In genomic region chr19:16970821-16971220, GRCh38 we compare ENCODE assay signal across 14 cellular contexts. TPM values are rescaled to one million over a fixed set of nuclear protein-coding genes. Genes with fewer than 3 reads are reported as not detected.
A peak's percentile ranks its signal among the peaks of the same experiment; 100 is the strongest.
DNase-seq lines count a peak whose midpoint lies in the region; ATAC-seq and TF ChIP-seq lines count a peak whose summit lies in the region.
"Had no signal": no experiment of that assay in that cellular context is flagged by ENCODE, and none has a peak within 500 bp of the region (broad histone marks: within the 10 kb centered on the region; RNA-seq: fewer than 3 reads in every experiment).

No MANE protein-coding gene starts in this region.

- CTCF ChIA-PET in Panc1 (lab: Charles Lee) = interaction anchor here (0.6 kb wide), 1 partner anchor 250 kb away, joined by 3 read pairs; no protein-coding TSS in a partner anchor

- H3K4ac ChIP-seq in mesendoderm (ENCODE audit: low read depth, low read length) = no peak overlapping the region

- peaks cover 7% of the 10 kb centered on the region for H3K27me3 Mint-ChIP-seq in GM23338 (ENCODE audit: insufficient read depth, low read depth, poor library complexity)

- H3K9ac ChIP-seq in mesendoderm (ENCODE audit: low read length) = no peak overlapping the region

- H3K56ac ChIP-seq in mesendoderm (ENCODE audit: low read length) = no peak overlapping the region

- in situ Hi-C loops in Panc1 (cut with HindIII; ENCODE audit: low pct_unique_long_range_greater_than_20kb, low sequenced_read_pairs) = no loop called here

- H3K4me2 ChIP-seq in GM23338 = no peak overlapping the region
- H3K4me2 ChIP-seq in mesendoderm (ENCODE audit: low read length) = no peak overlapping the region

- POLR2A ChIA-PET in Panc1 (lab: Charles Lee) = no interaction called here

- no peaks in the 10 kb centered on the region for H3K27me3 ChIP-seq in GM23338 (ENCODE audit: insufficient read depth)
- no peaks in the 10 kb centered on the region for H3K27me3 ChIP-seq in Panc1 (ENCODE audit: control insufficient read depth, insufficient read depth, low read length)
- H3K27me3 ChIP-seq in mesendoderm (ENCODE audit: insufficient read depth, low read length, poor library complexity) = no peaks in the 10 kb centered on the region
- no peaks in the 10 kb centered on the region for H3K27me3 ChIP-seq in upper lobe of left lung
- H3K27me3 ChIP-seq: BE2C had no signal

- no peaks in the 10 kb centered on the region for H3K79me1 ChIP-seq in mesendoderm (ENCODE audit: low read length)

- no peak overlapping the region for H2BK120ac ChIP-seq in mesendoderm (ENCODE audit: low read depth, low read length)

- no peak for TF ChIP-seq EP300 in upper lobe of left lung (IDR thresholded peaks at IDR 0.05)

- H3K36me3 ChIP-seq in GM23338 (ENCODE audit: insufficient read depth) (peaks cover 4% of the 10 kb centered on the region; the same call in 1 of the 2 replicates), Panc1 (ENCODE audit: control insufficient read depth, insufficient read depth, low read length) (no peaks in the 10 kb centered on the region), mesendoderm (ENCODE audit: control insufficient read depth, insufficient read depth, low read length) (no peaks in the 10 kb centered on the region), upper lobe of left lung (peaks cover 3 to 18% (median 6%) of the 10 kb centered on the region in 4 donors)
- H3K36me3 ChIP-seq: BE2C had no signal

- H2AFZ ChIP-seq in GM23338 = no peak overlapping the region

- peaks cover 16% of the 10 kb centered on the region for H3K9me3 Mint-ChIP-seq in GM23338

- no peak overlapping the region for H2AK5ac ChIP-seq in mesendoderm (ENCODE audit: low read length)

- TF ChIP-seq POLR2A in upper lobe of left lung (IDR thresholded peaks at IDR 0.05) = no peak

- H3K4me1 ChIP-seq in GM23338 (ENCODE audit: insufficient read depth) (no peaks in the 10 kb centered on the region), Panc1 (ENCODE audit: control insufficient read depth, insufficient read depth, low read length) (no peaks in the 10 kb centered on the region), mesendoderm (ENCODE audit: control insufficient read depth, low read depth, low read length) (no peaks in the 10 kb centered on the region), upper lobe of left lung (no peaks in the 10 kb centered on the region)
- H3K4me1 ChIP-seq: BE2C had no signal

- ATAC-seq in GM23338 (no peak), Panc1 (peak; percentile 34; the same call in 1 of the 2 replicates), upper lobe of left lung (ENCODE audit: low FRiP score in 2 of 2) (no peak), GM19467 (IDR thresholded peaks at IDR 0.05; ENCODE audit: unreplicated experiment) (no peak)
- ATAC-seq: CD8-positive, alpha-beta T cell; HCT116 had no signal

- DNase-seq in GM23338 (ENCODE audit: low spot score) (peak; percentile 21), Panc1 (ENCODE audit: low read depth, low spot score) (no peak), mesendoderm (peak; percentile 16), upper lobe of left lung (no peak), DMS153 treated with DMSO at 0.1 percent for 48 hours (lab: John Stamatoyannopoulos, UW; ENCODE audit: unreplicated experiment) (no peak), HT-29 (ENCODE audit: low spot score) (no peak)
- DNase-seq: BE2C; CD8-positive, alpha-beta T cell; COR-L47; DMS53; IMR-90 had no signal

- H3K18ac ChIP-seq in mesendoderm (ENCODE audit: low read length) = no peak overlapping the region

- H4K20me1 ChIP-seq in GM23338 (replicated peaks; ENCODE audit: insufficient read depth) = 0 out of 2 replicates have a peak, but pooled peaks cover 5% of the 10 kb centered on the region

- H3K4me3 ChIP-seq in GM23338 (no peak overlapping the region), Panc1 (ENCODE audit: low read depth in 2 of 2, low read length in 2 of 2) (no peak overlapping the region), mesendoderm (ENCODE audit: low read length) (no peak overlapping the region), upper lobe of left lung (no peak overlapping the region)

- no peaks in the 10 kb centered on the region for H3F3A ChIP-seq in GM23338 (replicated peaks; ENCODE audit: low read depth)

- H3K27ac ChIP-seq in GM23338 (ENCODE audit: low read depth) (no peak overlapping the region), Panc1 (ENCODE audit: low read length) (no peak overlapping the region), mesendoderm (ENCODE audit: low read depth, low read length) (no peak overlapping the region), upper lobe of left lung (no peak overlapping the region)
- H3K27ac ChIP-seq: C4-2B had no signal

- no peak overlapping the region for H3K23ac ChIP-seq in mesendoderm (ENCODE audit: low read length)

- H4K5ac ChIP-seq in mesendoderm (ENCODE audit: low read length) = no peak overlapping the region

- H3K4me1 Mint-ChIP-seq in GM23338 = no peaks in the 10 kb centered on the region

- no peak overlapping the region for H3K4me3 Mint-ChIP-seq in GM23338
- H3K4me3 Mint-ChIP-seq: CD8-positive, alpha-beta T cell had no signal

- TF ChIP-seq CTCF in GM23338 (conservative IDR thresholded peaks at IDR 0.05; ENCODE audit: low read depth in 2 of 2) = no peak
- TF ChIP-seq CTCF in Panc1 (IDR thresholded peaks at IDR 0.05) = no peak
- no peak for TF ChIP-seq CTCF in upper lobe of left lung (IDR thresholded peaks at IDR 0.05)

- H2BK15ac ChIP-seq in mesendoderm (replicated peaks; ENCODE audit: low read depth) = no peak overlapping the region

- WGBS in mesendoderm (ENCODE audit: extremely low coverage, insufficient coverage, low lambda C conversion rate) = no CpG with 5 or more reads among the region's 8 CpGs
- 69 to 80% methylated on average over 4 to 8 of the region's 8 CpGs for WGBS in upper lobe of left lung, 2 donors

- no peaks in the 10 kb centered on the region for H3K9me2 ChIP-seq in GM23338 (ENCODE audit: insufficient read depth)

- peaks cover 21% of the 10 kb centered on the region for H3K36me3 Mint-ChIP-seq in GM23338 (ENCODE audit: low read depth)
- H3K36me3 Mint-ChIP-seq: CD8-positive, alpha-beta T cell had no signal

- no peak overlapping the region for H2BK5ac ChIP-seq in mesendoderm (ENCODE audit: low read length)

- intact Hi-C loops in Panc1 (cut with micrococcal nuclease; ENCODE audit: unreplicated experiment) = no loop called here

- H4K8ac ChIP-seq in mesendoderm (ENCODE audit: low read depth, low read length) = no peak overlapping the region

- H3K27ac Mint-ChIP-seq in GM23338 = no peak overlapping the region
- H3K27ac Mint-ChIP-seq: CD8-positive, alpha-beta T cell had no signal

- no peaks in the 10 kb centered on the region for H3K9me3 ChIP-seq in Panc1 (ENCODE audit: control insufficient read depth, insufficient read depth, low read depth, low read length)
- peaks cover 7 to 12% (median 10%) of the 10 kb centered on the region in 4 donors for H3K9me3 ChIP-seq in upper lobe of left lung
- H3K9me3 ChIP-seq: BE2C had no signal

- no peaks in the 10 kb centered on the region for H3K79me2 ChIP-seq in GM23338 (replicated peaks; ENCODE audit: insufficient read depth)
- no peaks in the 10 kb centered on the region for H3K79me2 ChIP-seq in mesendoderm (ENCODE audit: control insufficient read depth, insufficient read depth, low read length)

- BruUV-seq in Panc1 (replicated peaks; lab: Mats Ljungman, UMichigan) = no TSS peak

TF ChIP-seq in GM23338, 12 proteins besides CTCF, POLR2A, EP300 and RAD21:
- TF ChIP-seq STAT1 (IDR thresholded peaks at IDR 0.05; ENCODE audit: unreplicated experiment) (no peak), EZH2phosphoT487 (IDR thresholded peaks at IDR 0.05; ENCODE audit: unreplicated experiment) (no peak), ZNF331 (CRISPR knock-in tag; IDR thresholded peaks at IDR 0.05; ENCODE audit: low read depth) (no peak), POLR2AphosphoS5 (IDR thresholded peaks at IDR 0.05; ENCODE audit: low read depth) (no peak), EZH2 (IDR thresholded peaks at IDR 0.05; ENCODE audit: low read depth, unreplicated experiment) (no peak), NANOG (IDR thresholded peaks at IDR 0.05; ENCODE audit: borderline replicate concordance) (no peak), ZNF114 (CRISPR knock-in tag; IDR thresholded peaks at IDR 0.05) (no peak)
TF ChIP-seq in GM23338: peak in this region for 0.

RNA-seq across cellular contexts. Expression of gene CPAMD8, which starts 55.8 kb away (rescaled TPM):
- total RNA-seq in GM23338 (2014; rRNA removed; shearing (Covaris generic)) = 11.8 and 14.1 TPM in 2 replicates
- 4.4 and 4.6 TPM in 2 replicates for polyA plus RNA-seq in GM23338 (2016; fragmentation: Nextera tagmentation; extraction: Ambion mirVana)
- total RNA-seq in Panc1 (2021; ENCODE audit: unreplicated experiment) (2.0 TPM), upper lobe of left lung (100 to 1,000 TPM in 1 of 6 donors, 10 to 100 TPM in 5; 35.8 to 262 (median 61.1) TPM)
- 1.9 TPM for polyA plus RNA-seq in Panc1 (2012; ENCODE audit: insufficient read length)
- polyA plus RNA-seq in mesendoderm (2013, experiment 1 of 2) = 2.1 TPM
- polyA plus RNA-seq in mesendoderm (2013, experiment 2 of 2) = 2.3 TPM
- total RNA-seq in HT-29 (2014; rRNA removed; shearing (Covaris generic)) = not detected in 2 replicates

Comparison
In these comparisons a context has a peak if more than half of its experiments do, and no peak if none do; other contexts are left out.
1. DNase-seq: peak in GM23338 (single experiment) and mesendoderm (single experiment); none in Panc1 (single experiment), upper lobe of left lung (0 of 2), DMS153 treated with DMSO at 0.1 percent for 48 hours (single experiment) and HT-29 (single experiment).